In genomic region chr4:72505314-72505744, GRCh38 we compare ENCODE assay signal across 9 cellular contexts.
DNase-seq lines count a peak whose midpoint lies in the region; ATAC-seq, FAIRE-seq and TF ChIP-seq lines count a peak whose summit lies in the region.
"Had no signal": no experiment of that assay in that cellular context is flagged by ENCODE, and none has a peak within 500 bp of the region (broad histone marks: within the 10 kb centered on the region; RNA-seq: fewer than 3 reads in every experiment).

No MANE protein-coding gene starts in this region.

- FAIRE-seq in GM18507 (lab: Jason Lieb, UNC), result no peak
- FAIRE-seq: islet of Langerhans had no signal

- peaks cover 1% of the 10 kb centered on the region for H3K4me1 Mint-ChIP-seq in mesothelial cell of epicardium
- H3K4me1 Mint-ChIP-seq in activated naive CD4-positive, alpha-beta T cell treated with anti-CD3 and anti-CD28 coated beads, Interleukin-2, amount 10 ng/mL, durations not matched to agents 7 days and 5 days, result no peaks in the 10 kb centered on the region

- H3K27me3 Mint-ChIP-seq in mesothelial cell of epicardium (ENCODE audit: low read depth), result no peaks in the 10 kb centered on the region
- H3K27me3 Mint-ChIP-seq in activated naive CD4-positive, alpha-beta T cell treated with anti-CD3 and anti-CD28 coated beads, Interleukin-2, amount 10 ng/mL, durations not matched to agents 7 days and 5 days, result no peaks in the 10 kb centered on the region

- no peak overlapping the region for H3K27ac Mint-ChIP-seq in mesothelial cell of epicardium
- H3K27ac Mint-ChIP-seq in activated naive CD4-positive, alpha-beta T cell treated with anti-CD3 and anti-CD28 coated beads, Interleukin-2, amount 10 ng/mL, durations not matched to agents 7 days and 5 days, result no peak overlapping the region

- peak; percentile 33 to 38 for DNase-seq in AML-193 (lab: John Stamatoyannopoulos, UW)
- DNase-seq in GM18507 (ENCODE audit: extremely low spot score, insufficient read length, low read depth), result peak; percentile 0
- peak; percentile 67 for DNase-seq in NCI-H82 (lab: John Stamatoyannopoulos, UW)
- peak; percentile 60 for DNase-seq in ecto neural progenitor cell (ENCODE audit: low spot score)
- peak in 1 of 2 experiments; percentile 41 for DNase-seq in mesothelial cell of epicardium (ENCODE audit: low spot score in 2 of 2, unreplicated experiment in 2 of 2)
- DNase-seq in activated naive CD4-positive, alpha-beta T cell treated with anti-CD3 and anti-CD28 coated beads, Interleukin-2, amount 10 ng/mL, durations not matched to agents 7 days and 5 days, result no peak
- DNase-seq in stimulated activated CD4-positive, alpha-beta T cell treated with anti-CD3 and anti-CD28 coated beads, Interleukin-4, amount 100 ng/mL, for 1 hour, result no peak

- peak; percentile 86 for ATAC-seq in HG03039 (IDR thresholded peaks at IDR 0.05; ENCODE audit: unreplicated experiment)

- H3K36me3 Mint-ChIP-seq in mesothelial cell of epicardium, result peaks cover 4% of the 10 kb centered on the region
- H3K36me3 Mint-ChIP-seq in activated naive CD4-positive, alpha-beta T cell treated with anti-CD3 and anti-CD28 coated beads, Interleukin-2, amount 10 ng/mL, durations not matched to agents 7 days and 5 days, result no peaks in the 10 kb centered on the region

- peak; percentile 56 for TF ChIP-seq CTCF in mesothelial cell of epicardium (IDR thresholded peaks at IDR 0.05; ENCODE audit: unreplicated experiment)

- CTCF ChIA-PET in activated naive CD4-positive, alpha-beta T cell treated with anti-CD3 and anti-CD28 coated beads, Interleukin-2, amount 10 ng/mL, durations not matched to agents 7 days and 5 days (lab: Charles Lee), result interaction anchor here (0.9 to 1.8 kb wide), 3 partner anchors 11 to 263 kb away, joined by 3 to 5 read pairs (median 4); no protein-coding TSS in a partner anchor

- peaks cover 20% of the 10 kb centered on the region for H3K9me3 Mint-ChIP-seq in mesothelial cell of epicardium
- no peaks in the 10 kb centered on the region for H3K9me3 Mint-ChIP-seq in activated naive CD4-positive, alpha-beta T cell treated with anti-CD3 and anti-CD28 coated beads, Interleukin-2, amount 10 ng/mL, durations not matched to agents 7 days and 5 days

- H3K4me3 Mint-ChIP-seq in mesothelial cell of epicardium, result no peak overlapping the region
- H3K4me3 Mint-ChIP-seq in activated naive CD4-positive, alpha-beta T cell treated with anti-CD3 and anti-CD28 coated beads, Interleukin-2, amount 10 ng/mL, durations not matched to agents 7 days and 5 days, result no peak overlapping the region

Comparison
In these comparisons a context has a peak if more than half of its experiments do, and no peak if none do; other contexts are left out.
1. DNase-seq: peak in AML-193 (2 of 2), GM18507 (single experiment), NCI-H82 (single experiment) and ecto neural progenitor cell (single experiment); none in activated naive CD4-positive, alpha-beta T cell treated with anti-CD3 and anti-CD28 coated beads, Interleukin-2, amount 10 ng/mL, durations not matched to agents 7 days and 5 days (single experiment) and stimulated activated CD4-positive, alpha-beta T cell treated with anti-CD3 and anti-CD28 coated beads, Interleukin-4, amount 100 ng/mL, for 1 hour (single experiment).